9 cellular contexts compared by ENCODE assay signal in the genomic region with DNA sequence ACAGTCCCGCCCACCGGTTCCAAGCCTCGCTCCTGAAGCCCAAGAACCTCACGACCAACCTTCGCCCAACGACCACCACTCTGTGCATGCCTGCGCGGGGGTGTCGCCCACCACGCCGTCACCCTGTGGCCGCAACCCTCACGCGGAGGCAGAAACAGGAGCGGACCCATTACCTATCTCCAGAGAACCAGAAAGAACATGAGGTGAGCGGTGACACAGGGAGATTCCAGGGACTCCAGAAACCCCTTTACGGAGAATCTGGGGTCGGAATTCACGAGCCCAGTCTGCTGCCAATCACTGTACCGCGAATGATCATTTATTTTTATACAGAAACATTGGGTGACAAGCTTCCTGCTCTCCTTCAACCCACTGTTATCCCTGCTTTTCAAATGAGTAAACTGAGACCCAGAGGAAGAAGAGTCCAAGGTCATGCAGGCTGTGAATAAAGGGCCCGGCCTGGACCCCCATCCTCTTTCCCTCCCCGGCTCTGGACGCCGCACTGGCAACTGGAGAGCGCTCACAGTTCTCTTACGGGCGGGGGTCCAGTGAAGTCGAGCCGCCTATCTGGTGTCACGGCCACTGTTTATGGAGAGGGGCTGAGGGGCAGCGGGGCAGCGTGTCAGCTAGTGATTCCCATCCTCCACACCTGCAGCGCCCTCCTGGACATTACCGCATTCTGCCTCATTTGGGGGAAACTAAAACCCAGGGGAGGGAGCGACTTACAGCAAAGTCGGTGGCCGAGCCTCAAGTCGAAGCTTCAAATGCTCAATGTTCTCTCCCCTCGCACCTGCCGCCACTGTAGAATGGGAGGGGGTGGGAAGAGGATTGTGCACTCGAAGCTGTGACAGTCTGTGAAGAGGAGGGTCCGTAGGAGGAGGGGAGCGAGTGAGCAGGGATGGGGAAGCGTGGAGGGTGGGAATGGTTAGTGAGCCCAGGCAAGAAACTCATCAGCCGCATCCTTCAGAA. TPM values are rescaled to one million over a fixed set of nuclear protein-coding genes. Genes with fewer than 3 reads are reported as not detected.
DNase-seq lines count a peak whose midpoint lies in the region; ATAC-seq and TF ChIP-seq lines count a peak whose summit lies in the region.
"Had no signal": no experiment of that assay in that cellular context is flagged by ENCODE, and none has a peak within 500 bp of the region (broad histone marks: within the 10 kb centered on the region; RNA-seq: fewer than 3 reads in every experiment).

No MANE protein-coding gene starts in this region.

- H3K36me3 ChIP-seq in iPS DF 6.9 (ENCODE audit: control insufficient read depth, insufficient read depth, low read length) (no peaks in the 10 kb centered on the region), stomach (no peaks in the 10 kb centered on the region)

- WGBS in iPS DF 6.9 (ENCODE audit: insufficient coverage, insufficient read length), result no CpG with 5 or more reads among the region's 46 CpGs
- 1 to 5% (median 3%) methylated on average over 44 to 46 of the region's 46 CpGs for WGBS in stomach, 5 donors

- DNase-seq in NCI-H524 (lab: John Stamatoyannopoulos, UW), result peak; percentile 48 to 67
- DNase-seq in NCI-H524 treated with DMSO at 0.1 percent for 48 hours (lab: John Stamatoyannopoulos, UW), result no peak
- no peak for DNase-seq in iPS DF 6.9 (ENCODE audit: low read depth, low spot score)
- no peak for DNase-seq in stomach
- no peak for DNase-seq in activated CD8-positive, alpha-beta memory T cell treated with anti-CD3 and anti-CD28 coated beads, Interleukin-2, amount 50 U/mL, for 48 hours

- H3K4me1 ChIP-seq in iPS DF 6.9 (ENCODE audit: control insufficient read depth, insufficient read depth, low read length) (peaks cover 4% of the 10 kb centered on the region; the same call in 1 of the 2 replicates), stomach (peaks cover 35 to 40% (median 39%) of the 10 kb centered on the region in 4 donors)

- H3K9me3 ChIP-seq in iPS DF 6.9 (ENCODE audit: control insufficient read depth, insufficient read depth, low read length), result no peaks in the 10 kb centered on the region
- no peaks in the 10 kb centered on the region for H3K9me3 ChIP-seq in stomach

- H3K4me3 ChIP-seq in WI38 (ENCODE audit: low read depth, low read length), result 0 out of 2 replicates have a peak overlapping the region, but pooled peaks have one; percentile 8
- peak overlapping the region; percentile 81; the same call in 1 of the 2 replicates for H3K4me3 ChIP-seq in iPS DF 6.9 (ENCODE audit: low read length)
- H3K4me3 ChIP-seq in stomach, result peak overlapping the region; percentile 42 to 64 (median 52)

- H3K27me3 ChIP-seq in iPS DF 6.9 (ENCODE audit: control insufficient read depth, insufficient read depth, low read length) (peaks cover 40% of the 10 kb centered on the region), stomach (peaks cover 23 to 100% (median 66%) of the 10 kb centered on the region in 3 donors)

- H3K27ac ChIP-seq in iPS DF 6.9 (ENCODE audit: low read length), result no peak overlapping the region
- H3K27ac ChIP-seq in stomach, result no peak overlapping the region

- TF ChIP-seq POLR2A in stomach (IDR thresholded peaks at IDR 0.05), result no peak

- TF ChIP-seq CTCF in WI38 (IDR thresholded peaks at IDR 0.05; ENCODE audit: low read depth, low read length) (no peak), stomach (IDR thresholded peaks at IDR 0.05) (no peak)

- intact Hi-C loops in stomach (cut with DNase I; ENCODE audit: low total_unique reads), result no loop called here

- TF ChIP-seq EP300 in stomach (IDR thresholded peaks at IDR 0.05), result no peak

- ATAC-seq in GM21786 (IDR thresholded peaks at IDR 0.05; ENCODE audit: unreplicated experiment) (no peak), HG03520 (IDR thresholded peaks at IDR 0.05; ENCODE audit: unreplicated experiment) (no peak)

RNA-seq across cellular contexts. Expression of gene SLC30A3, which starts 0.7 kb away (rescaled TPM):
- not detected for total RNA-seq in stomach
- polyA plus RNA-seq in stomach, result not detected

RNA-seq across cellular contexts. Expression of gene DNAJC5G, which starts 11.7 kb away (rescaled TPM):
- not detected for total RNA-seq in stomach
- polyA plus RNA-seq in stomach, result not detected
- total RNA-seq: T-helper 1 cell treated with Interleukin-12 subunit alpha and Interleukin-12 subunit beta and Interleukin-4 antibody, amounts not matched to agents 30 ng/mL and 1 ng/mL, for 36 hours had no signal

RNA-seq across cellular contexts. Expression of gene TRIM54, which starts 18.7 kb away (rescaled TPM):
- total RNA-seq in stomach, result under 1 TPM in 1 of 5 donors, not detected in 4; 0.87 TPM
- under 1 TPM; 0.13 to 0.61 (median 0.25) TPM for polyA plus RNA-seq in stomach
- total RNA-seq: T-helper 1 cell treated with Interleukin-12 subunit alpha and Interleukin-12 subunit beta and Interleukin-4 antibody, amounts not matched to agents 30 ng/mL and 1 ng/mL, for 36 hours had no signal

RNA-seq across cellular contexts. Expression of gene UCN, which starts 44.7 kb away (rescaled TPM):
- 1 to 10 TPM in 1 of 5 donors, not detected in 4; 6.7 TPM for total RNA-seq in stomach
- 1 to 10 TPM in 2 of 3 donors, not detected in 1; 3.5 to 4.1 TPM for polyA plus RNA-seq in stomach

RNA-seq across cellular contexts. Expression of gene CAD, which starts 46.4 kb away (rescaled TPM):
- 100 to 1,000 TPM in 2 of 5 donors, 10 to 100 TPM in 3; 12.2 to 130 (median 78.2) TPM for total RNA-seq in stomach
- polyA plus RNA-seq in stomach, result 10 to 100 TPM in 1 of 3 donors, 1 to 10 TPM in 2; 4.4 to 16.5 (median 6.5) TPM

Comparison
In these comparisons a context has a peak if more than half of its experiments do, and no peak if none do; other contexts are left out.
1. DNase-seq: peak in NCI-H524 (2 of 2); none in NCI-H524 treated with DMSO at 0.1 percent for 48 hours (single experiment), iPS DF 6.9 (single experiment), stomach (single experiment) and activated CD8-positive, alpha-beta memory T cell treated with anti-CD3 and anti-CD28 coated beads, Interleukin-2, amount 50 U/mL, for 48 hours (single experiment).
2. H3K4me3 ChIP-seq: peak in every context shown above with its lines; median percentile 81 in iPS DF 6.9; 52 in stomach; 8 in WI38.